8 cellular contexts compared by ENCODE assay signal in genomic region chr10:5447611-5448071, GRCh38. TPM values are rescaled to one million over a fixed set of nuclear protein-coding genes. Genes with fewer than 3 reads are reported as not detected.
DNase-seq lines count a peak whose midpoint lies in the region; ATAC-seq and TF ChIP-seq lines count a peak whose summit lies in the region.

No MANE protein-coding gene starts in this region.

- H3K27me3 ChIP-seq in BLaER1 treated with 17β-estradiol and CSF1 and Interleukin-3, amounts not matched to agents 10 nM and 100 nM = no peaks in the 10 kb centered on the region
- H3K27me3 ChIP-seq in kidney epithelial cell (ENCODE audit: control insufficient read depth, insufficient read depth, low read length) (no peaks in the 10 kb centered on the region), tibial nerve (no peaks in the 10 kb centered on the region)

- DNase-seq in kidney epithelial cell (ENCODE audit: low read depth) = no peak
- DNase-seq in tibial nerve (ENCODE audit: low spot score in 2 of 2) = no peak
- no peak for DNase-seq in NK-92 treated with Interleukin-12 subunit alpha and Interleukin-12 subunit beta, amount 100 ng/mL, for 24 hours (lab: John Stamatoyannopoulos, UW)
- DNase-seq in NOMO-1 treated with dmso at 0.1 percent for 144 hours (lab: John Stamatoyannopoulos, UW; ENCODE audit: unreplicated experiment) = no peak

- TF ChIP-seq POLR2A in tibial nerve (IDR thresholded peaks at IDR 0.05) = no peak

- peaks cover 0 to 31% (median 10%) of the 10 kb centered on the region in 11 experiments; a peak in 17 of 22 replicates for H3K36me3 ChIP-seq in BLaER1 treated with 17β-estradiol and CSF1 and Interleukin-3, amounts not matched to agents 10 nM and 100 nM
- H3K36me3 ChIP-seq in kidney epithelial cell (ENCODE audit: control insufficient read depth, insufficient read depth, low read length) (no peaks in the 10 kb centered on the region), tibial nerve (peaks cover 0 to 7% (median 0%) of the 10 kb centered on the region in 3 donors)

- no peak for TF ChIP-seq CTCF in kidney epithelial cell (IDR thresholded peaks at IDR 0.05; ENCODE audit: insufficient read depth, low read length, poor library complexity, severe bottlenecking)
- no peak for TF ChIP-seq CTCF in tibial nerve (IDR thresholded peaks at IDR 0.05)

- ATAC-seq in GM19372 (IDR thresholded peaks at IDR 0.05; ENCODE audit: low read depth, unreplicated experiment) = peak; percentile 56
- ATAC-seq in HG03439 (IDR thresholded peaks at IDR 0.05; ENCODE audit: unreplicated experiment) = peak; percentile 43

- peaks cover 6% of the 10 kb centered on the region for H3K36me3 Mint-ChIP-seq in activated naive CD8-positive, alpha-beta T cell

- H3K4me1 Mint-ChIP-seq in activated naive CD8-positive, alpha-beta T cell (ENCODE audit: low read depth) = peaks cover 36% of the 10 kb centered on the region

- H3K4me2 ChIP-seq in BLaER1 treated with 17β-estradiol and CSF1 and Interleukin-3, amounts not matched to agents 10 nM and 100 nM = peak overlapping the region; percentile 50 to 69 (median 57); a peak in 21 of 22 replicates

- no peak overlapping the region for H3K27ac ChIP-seq in BLaER1 treated with 17β-estradiol and CSF1 and Interleukin-3, amounts not matched to agents 10 nM and 100 nM
- H3K27ac ChIP-seq in tibial nerve = peak overlapping the region; percentile 61 to 85 (median 74)

- H3K4me3 Mint-ChIP-seq in activated naive CD8-positive, alpha-beta T cell = peak overlapping the region; percentile 93

- no peak for TF ChIP-seq EP300 in tibial nerve (IDR thresholded peaks at IDR 0.05)

- H3K9me3 ChIP-seq in BLaER1 treated with 17β-estradiol and CSF1 and Interleukin-3, amounts not matched to agents 10 nM and 100 nM (replicated peaks in 1 of 11) = no peaks in the 10 kb centered on the region
- H3K9me3 ChIP-seq in tibial nerve = no peaks in the 10 kb centered on the region

- 0 out of 22 replicates have a peak, but pooled peaks cover 0 to 4% (median 0%) of the 10 kb centered on the region in 11 experiments for H4K20me1 ChIP-seq in BLaER1 treated with 17β-estradiol and CSF1 and Interleukin-3, amounts not matched to agents 10 nM and 100 nM

- H3K27ac Mint-ChIP-seq in activated naive CD8-positive, alpha-beta T cell = peak overlapping the region; percentile 59

- no peak overlapping the region; a peak in 2 of 22 replicates for H3K9ac ChIP-seq in BLaER1 treated with 17β-estradiol and CSF1 and Interleukin-3, amounts not matched to agents 10 nM and 100 nM

- H3K4me3 ChIP-seq in BLaER1 treated with 17β-estradiol and CSF1 and Interleukin-3, amounts not matched to agents 10 nM and 100 nM = no peak overlapping the region
- H3K4me3 ChIP-seq in kidney epithelial cell (ENCODE audit: low read depth, low read length) (peak overlapping the region; percentile 87), tibial nerve (peak overlapping the region; percentile 0 to 61 (median 58))

- H3K9me3 Mint-ChIP-seq in activated naive CD8-positive, alpha-beta T cell (ENCODE audit: low read depth) = no peaks in the 10 kb centered on the region

- peaks cover 11 to 28% (median 22%) of the 10 kb centered on the region in 10 experiments for H3K4me1 ChIP-seq in BLaER1 treated with 17β-estradiol and CSF1 and Interleukin-3, amounts not matched to agents 10 nM and 100 nM
- H3K4me1 ChIP-seq in tibial nerve = peaks cover 0 to 35% (median 0%) of the 10 kb centered on the region in 4 donors

- H3K27me3 Mint-ChIP-seq in activated naive CD8-positive, alpha-beta T cell = no peaks in the 10 kb centered on the region

- 42% methylated on average over 5 of the region's 5 CpGs for WGBS in tibial nerve, 2 donors

RNA-seq across cellular contexts. Expression of gene NET1, which starts 35.3 kb away (rescaled TPM):
- total RNA-seq in kidney epithelial cell = 113 and 146 TPM in 2 replicates
- total RNA-seq in tibial nerve = 100 to 1,000 TPM in 2 of 4 donors, 10 to 100 TPM in 2; 66.0 to 133 (median 91.3) TPM

RNA-seq across cellular contexts. Expression of gene TUBAL3, which starts 43.0 kb away (rescaled TPM):
- 0.34 and 0.46 TPM in 2 replicates for total RNA-seq in kidney epithelial cell
- total RNA-seq in tibial nerve = under 1 TPM in 2 of 4 donors, not detected in 2; 0.21 to 0.22 TPM

RNA-seq across cellular contexts. Expression of gene CALML5, which starts 51.7 kb away (rescaled TPM):
- total RNA-seq in kidney epithelial cell = 0.34 TPM in 1 of 2 replicates, not detected in the other
- not detected for total RNA-seq in tibial nerve

Comparison
In these comparisons a context has a peak if more than half of its experiments do, and no peak if none do; other contexts are left out.
1. H3K27ac ChIP-seq: peak in tibial nerve (4 of 4); none in BLaER1 treated with 17β-estradiol and CSF1 and Interleukin-3, amounts not matched to agents 10 nM and 100 nM (0 of 11).
2. H3K4me3 ChIP-seq: peak in kidney epithelial cell (single experiment) and tibial nerve (4 of 4); none in BLaER1 treated with 17β-estradiol and CSF1 and Interleukin-3, amounts not matched to agents 10 nM and 100 nM (0 of 10).